ENCODE assay signal across 17 cellular contexts in the genomic region with DNA sequence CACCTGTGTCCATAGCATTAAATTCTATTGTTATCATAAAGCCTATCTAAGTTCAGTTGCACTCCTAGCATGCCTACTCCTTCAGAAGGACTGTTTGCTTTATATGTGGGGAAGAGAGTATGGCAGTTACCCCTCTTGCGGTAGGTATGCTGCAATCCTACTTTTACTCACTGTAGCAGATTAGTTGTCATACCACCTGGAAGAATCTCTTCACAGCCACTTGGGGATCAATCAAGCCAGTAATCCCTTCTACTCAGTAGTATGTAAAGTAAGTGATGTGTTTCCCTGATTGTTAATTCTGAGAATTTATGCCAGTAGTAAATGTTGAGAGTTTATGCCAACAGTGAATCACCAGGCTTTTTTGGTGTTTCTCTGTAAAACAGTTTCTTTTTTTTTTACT. TPM values are rescaled to one million over a fixed set of nuclear protein-coding genes. Genes with fewer than 3 reads are reported as not detected.
DNase-seq lines count a peak whose midpoint lies in the region; ATAC-seq and TF ChIP-seq lines count a peak whose summit lies in the region.
"Had no signal": no experiment of that assay in that cellular context is flagged by ENCODE, and none has a peak within 500 bp of the region (broad histone marks: within the 10 kb centered on the region; RNA-seq: fewer than 3 reads in every experiment).

No MANE protein-coding gene starts in this region.

- peak overlapping the region; percentile 14 for H3K27ac Mint-ChIP-seq in activated naive CD4-positive, alpha-beta T cell treated with anti-CD3 and anti-CD28 coated beads, Interleukin-2, amount 50 U/mL, for 24 hours
- H3K27ac Mint-ChIP-seq in activated T-helper 17 cell treated with anti-CD3 and anti-CD28 coated beads, Interleukin-2, amount 50 U/mL, for 72 hours = peak overlapping the region; percentile 80
- H3K27ac Mint-ChIP-seq in stimulated activated naive CD8-positive, alpha-beta T cell treated with anti-CD3 and anti-CD28 coated beads, Interleukin-15, amount 100 ng/mL, for 72 hours = peak overlapping the region; percentile 69 to 90

- H3K4me3 ChIP-seq in hepatocyte = no peak overlapping the region
- H3K4me3 ChIP-seq: K562 had no signal

- no peaks in the 10 kb centered on the region for H3K27me3 Mint-ChIP-seq in activated naive CD4-positive, alpha-beta T cell treated with anti-CD3 and anti-CD28 coated beads, Interleukin-2, amount 50 U/mL, for 24 hours
- H3K27me3 Mint-ChIP-seq in activated T-helper 17 cell treated with anti-CD3 and anti-CD28 coated beads, Interleukin-2, amount 50 U/mL, for 72 hours = no peaks in the 10 kb centered on the region
- H3K27me3 Mint-ChIP-seq in stimulated activated naive CD8-positive, alpha-beta T cell treated with anti-CD3 and anti-CD28 coated beads, Interleukin-15, amount 100 ng/mL, for 72 hours = no peaks in the 10 kb centered on the region

- H3K79me2 ChIP-seq in hepatocyte = no peaks in the 10 kb centered on the region

- no peak overlapping the region for H3K27ac ChIP-seq in hepatocyte
- H3K27ac ChIP-seq: 22Rv1, C4-2B had no signal

- H3K36me3 ChIP-seq in hepatocyte (replicated peaks; ENCODE audit: insufficient read depth, low read depth) = no peaks in the 10 kb centered on the region

- no peaks in the 10 kb centered on the region for H3K27me3 ChIP-seq in hepatocyte

- no peaks in the 10 kb centered on the region for H4K20me1 ChIP-seq in hepatocyte (ENCODE audit: insufficient read depth, poor library complexity, severe bottlenecking)

- no peaks in the 10 kb centered on the region for H3K9me2 ChIP-seq in hepatocyte (replicated peaks; ENCODE audit: insufficient read depth)

- no peaks in the 10 kb centered on the region for H3K9me3 ChIP-seq in hepatocyte (ENCODE audit: low read depth)

- no peak for TF ChIP-seq CTCF in hepatocyte (IDR thresholded peaks at IDR 0.05; ENCODE audit: poor library complexity)

- no peak overlapping the region for H3K4me2 ChIP-seq in hepatocyte

- no peaks in the 10 kb centered on the region for H3K4me1 ChIP-seq in hepatocyte (ENCODE audit: insufficient read depth)

- no peak for DNase-seq in activated CD4-positive, CD25-positive, alpha-beta regulatory T cell treated with anti-CD3 and anti-CD28 coated beads, Interleukin-2, amount 50 U/mL, for 72 hours
- DNase-seq in activated naive CD4-positive, alpha-beta T cell treated with anti-CD3 and anti-CD28 coated beads, Interleukin-2, amount 50 U/mL, for 16 hours = no peak
- no peak for DNase-seq in stimulated activated naive CD8-positive, alpha-beta T cell treated with anti-CD3 and anti-CD28 coated beads, Interleukin-15, amount 100 ng/mL, for 72 hours
- no peak for DNase-seq in hepatocyte (ENCODE audit: low spot score)
- DNase-seq: AML-193, DMS79, NCI-H1105, NCI-H1694, NCI-H2081 treated with DMSO at 0.1 percent for 48 hours, NCI-H774 had no signal

- no peak overlapping the region for H2AFZ ChIP-seq in hepatocyte

- no peaks in the 10 kb centered on the region for H3K9me3 Mint-ChIP-seq in activated naive CD4-positive, alpha-beta T cell treated with anti-CD3 and anti-CD28 coated beads, Interleukin-2, amount 50 U/mL, for 24 hours
- H3K9me3 Mint-ChIP-seq in activated T-helper 17 cell treated with anti-CD3 and anti-CD28 coated beads, Interleukin-2, amount 50 U/mL, for 72 hours = no peaks in the 10 kb centered on the region
- H3K9me3 Mint-ChIP-seq in stimulated activated naive CD8-positive, alpha-beta T cell treated with anti-CD3 and anti-CD28 coated beads, Interleukin-15, amount 100 ng/mL, for 72 hours = no peaks in the 10 kb centered on the region

- H3K4me1 Mint-ChIP-seq in activated naive CD4-positive, alpha-beta T cell treated with anti-CD3 and anti-CD28 coated beads, Interleukin-2, amount 50 U/mL, for 24 hours = peaks cover 6% of the 10 kb centered on the region
- H3K4me1 Mint-ChIP-seq in activated T-helper 17 cell treated with anti-CD3 and anti-CD28 coated beads, Interleukin-2, amount 50 U/mL, for 72 hours = peaks cover 10% of the 10 kb centered on the region
- H3K4me1 Mint-ChIP-seq in stimulated activated naive CD8-positive, alpha-beta T cell treated with anti-CD3 and anti-CD28 coated beads, Interleukin-15, amount 100 ng/mL, for 72 hours = peaks cover 9% of the 10 kb centered on the region

- ATAC-seq in activated CD4-positive, CD25-positive, alpha-beta regulatory T cell treated with anti-CD3 and anti-CD28 coated beads, Interleukin-2, amount 50 U/mL, for 24 hours = peak; percentile 38 to 64
- peak; percentile 87 for ATAC-seq in activated T-helper 17 cell treated with anti-CD3 and anti-CD28 coated beads, Interleukin-2, amount 50 U/mL, for 72 hours (replicated peaks)
- ATAC-seq in stimulated activated naive CD8-positive, alpha-beta T cell treated with anti-CD3 and anti-CD28 coated beads, Interleukin-15, amount 100 ng/mL, for 72 hours = no peak
- ATAC-seq in GM18867 (IDR thresholded peaks at IDR 0.05; ENCODE audit: unreplicated experiment) = no peak
- ATAC-seq: K562 had no signal

- H3K4me3 Mint-ChIP-seq in activated naive CD4-positive, alpha-beta T cell treated with anti-CD3 and anti-CD28 coated beads, Interleukin-2, amount 50 U/mL, for 24 hours = no peak overlapping the region
- H3K4me3 Mint-ChIP-seq in activated T-helper 17 cell treated with anti-CD3 and anti-CD28 coated beads, Interleukin-2, amount 50 U/mL, for 72 hours = no peak overlapping the region
- H3K4me3 Mint-ChIP-seq in stimulated activated naive CD8-positive, alpha-beta T cell treated with anti-CD3 and anti-CD28 coated beads, Interleukin-15, amount 100 ng/mL, for 72 hours = no peak overlapping the region

- 100% methylated on average over 1 of the region's 1 CpG for WGBS in hepatocyte (ENCODE audit: low lambda C conversion rate, missing lambda C conversion rate)

- peaks cover 25% of the 10 kb centered on the region for H3K36me3 Mint-ChIP-seq in activated naive CD4-positive, alpha-beta T cell treated with anti-CD3 and anti-CD28 coated beads, Interleukin-2, amount 50 U/mL, for 24 hours
- peaks cover 93% of the 10 kb centered on the region for H3K36me3 Mint-ChIP-seq in activated T-helper 17 cell treated with anti-CD3 and anti-CD28 coated beads, Interleukin-2, amount 50 U/mL, for 72 hours (ENCODE audit: low read depth)

RNA-seq across cellular contexts. Expression of a gene that starts 34.4 kb away (rescaled TPM):
- 10 to 100 TPM; 21.4 to 42.0 TPM for total RNA-seq in activated T-helper 17 cell treated with anti-CD3 and anti-CD28 coated beads, Interleukin-2, amount 50 U/mL, for 72 hours
- total RNA-seq in hepatocyte = 14.1 and 18.8 TPM in 2 replicates
- 9.5 and 12.9 TPM in 2 replicates for polyA plus RNA-seq in hepatocyte

RNA-seq across cellular contexts. Expression of a gene that starts 58.4 kb away (rescaled TPM):
- total RNA-seq in activated T-helper 17 cell treated with anti-CD3 and anti-CD28 coated beads, Interleukin-2, amount 50 U/mL, for 72 hours = 10 to 100 TPM; 64.9 to 76.5 TPM
- total RNA-seq in hepatocyte = 31.5 and 51.3 TPM in 2 replicates
- 52.2 and 61.3 TPM in 2 replicates for polyA plus RNA-seq in hepatocyte

Comparison
In these comparisons a context has a peak if more than half of its experiments do, and no peak if none do; other contexts are left out.
1. ATAC-seq: peak in activated CD4-positive, CD25-positive, alpha-beta regulatory T cell treated with anti-CD3 and anti-CD28 coated beads, Interleukin-2, amount 50 U/mL, for 24 hours (2 of 2) and activated T-helper 17 cell treated with anti-CD3 and anti-CD28 coated beads, Interleukin-2, amount 50 U/mL, for 72 hours (single experiment); none in stimulated activated naive CD8-positive, alpha-beta T cell treated with anti-CD3 and anti-CD28 coated beads, Interleukin-15, amount 100 ng/mL, for 72 hours (single experiment) and GM18867 (single experiment).
2. H3K27ac Mint-ChIP-seq: peak in every context shown above with its lines; median percentile 80 in activated T-helper 17 cell treated with anti-CD3 and anti-CD28 coated beads, Interleukin-2, amount 50 U/mL, for 72 hours; 80 in stimulated activated naive CD8-positive, alpha-beta T cell treated with anti-CD3 and anti-CD28 coated beads, Interleukin-15, amount 100 ng/mL, for 72 hours; 14 in activated naive CD4-positive, alpha-beta T cell treated with anti-CD3 and anti-CD28 coated beads, Interleukin-2, amount 50 U/mL, for 24 hours.